In the genomic region with DNA sequence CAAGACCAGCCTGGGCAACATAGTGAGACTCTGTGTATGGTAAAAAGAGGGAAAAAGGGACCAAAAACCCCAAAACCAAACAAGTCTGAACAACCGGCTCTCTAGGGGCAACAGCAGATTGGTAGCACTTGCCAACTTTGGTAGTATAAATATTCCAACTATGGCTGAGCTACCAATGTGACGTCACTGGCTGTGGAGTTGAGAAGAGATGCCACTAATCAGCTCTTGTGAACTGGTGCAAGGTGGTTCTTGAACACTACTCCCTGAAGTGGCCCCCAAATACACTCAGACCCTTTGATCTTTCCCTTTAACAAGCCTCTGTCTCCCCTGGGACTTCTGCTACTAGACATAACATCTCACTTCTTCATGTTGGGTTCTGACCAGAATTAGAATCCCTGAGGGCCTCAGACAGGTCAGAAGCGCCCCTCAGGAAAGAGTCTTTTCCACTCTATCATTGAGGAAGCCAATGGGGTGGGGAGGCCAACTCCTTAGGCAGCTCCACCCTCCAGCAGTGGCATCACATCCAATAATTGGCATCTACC, we compare ENCODE assay signal across 1 cellular context.
A peak's percentile ranks its signal among the peaks of the same experiment; 100 is the strongest.
TF ChIP-seq lines count a peak whose summit lies in the region.

No MANE protein-coding gene starts in this region.

TF ChIP-seq in GM12878, 131 proteins besides CTCF, POLR2A, EP300 and RAD21:
- TF ChIP-seq NR2C2 (IDR thresholded peaks at IDR 0.05; ENCODE audit: borderline replicate concordance, control insufficient read depth, insufficient read length, low read depth) (no peak), RB1 (IDR thresholded peaks at IDR 0.05; ENCODE audit: borderline replicate concordance) (no peak), BCL11A (IDR thresholded peaks at IDR 0.05; ENCODE audit: low read depth, low read length) (peak; percentile 25; the same call in 1 of the 2 replicates), DPF2 (IDR thresholded peaks at IDR 0.05) (no peak), SIX5 (IDR thresholded peaks at IDR 0.05; ENCODE audit: low read depth, low read length, severe bottlenecking) (no peak), ZNF622 (IDR thresholded peaks at IDR 0.05) (no peak), BRCA1 (IDR thresholded peaks at IDR 0.05; ENCODE audit: low read depth, low read length) (no peak), TAF1 (IDR thresholded peaks at IDR 0.05; ENCODE audit: borderline replicate concordance, low read depth, low read length) (no peak), SMAD1 (IDR thresholded peaks at IDR 0.05; ENCODE audit: low read depth, partially characterized antibody) (no peak), YBX1 (IDR thresholded peaks at IDR 0.05) (no peak), SREBF1 (IDR thresholded peaks at IDR 0.05; ENCODE audit: low read length) (no peak), CBX3 (IDR thresholded peaks at IDR 0.05; ENCODE audit: borderline replicate concordance, low read depth) (no peak), EZH2 (IDR thresholded peaks at IDR 0.05; ENCODE audit: borderline replicate concordance, control insufficient read depth, low read depth, low read length) (no peak), MEF2B (IDR thresholded peaks at IDR 0.05; ENCODE audit: partially characterized antibody, poor library complexity, severe bottlenecking) (peak; percentile 91), ATF7 (IDR thresholded peaks at IDR 0.05; ENCODE audit: low read depth) (peak; percentile 84), CREB1 (IDR thresholded peaks at IDR 0.05; ENCODE audit: low read depth) (no peak), TCF12 (IDR thresholded peaks at IDR 0.05; ENCODE audit: low read depth, low read length) (no peak), SRF (IDR thresholded peaks at IDR 0.05; ENCODE audit: low read depth in 2 of 2, low read length in 2 of 2) (no peak), MYC (IDR thresholded peaks at IDR 0.05; ENCODE audit: insufficient read depth, insufficient read length, insufficient replicate concordance, low read length, severe bottlenecking) (no peak), RAD51 (IDR thresholded peaks at IDR 0.05) (no peak), HDGF (IDR thresholded peaks at IDR 0.05) (no peak), ETV6 (conservative IDR thresholded peaks at IDR 0.05 in 1 of 2, IDR thresholded peaks at IDR 0.05 in 1 of 2; ENCODE audit: borderline replicate concordance in 1 of 2, low read depth in 1 of 2) (no peak), MTA3 (IDR thresholded peaks at IDR 0.05; ENCODE audit: borderline replicate concordance, low read length) (no peak), NBN (IDR thresholded peaks at IDR 0.05) (peak; percentile 56; the same call in 1 of the 2 replicates), ZSCAN29 (IDR thresholded peaks at IDR 0.05) (no peak), TCF7 (IDR thresholded peaks at IDR 0.05; ENCODE audit: borderline replicate concordance) (0 out of 2 replicates have a peak, but pooled peaks have one; percentile 31), FOXM1 (IDR thresholded peaks at IDR 0.05; ENCODE audit: low read depth, low read length) (no peak), SMARCA5 (IDR thresholded peaks at IDR 0.05) (no peak), MTA2 (IDR thresholded peaks at IDR 0.05; ENCODE audit: low read depth) (peak; percentile 68), FOXK2 (IDR thresholded peaks at IDR 0.05) (no peak)
- TF ChIP-seq, protein P1, sequence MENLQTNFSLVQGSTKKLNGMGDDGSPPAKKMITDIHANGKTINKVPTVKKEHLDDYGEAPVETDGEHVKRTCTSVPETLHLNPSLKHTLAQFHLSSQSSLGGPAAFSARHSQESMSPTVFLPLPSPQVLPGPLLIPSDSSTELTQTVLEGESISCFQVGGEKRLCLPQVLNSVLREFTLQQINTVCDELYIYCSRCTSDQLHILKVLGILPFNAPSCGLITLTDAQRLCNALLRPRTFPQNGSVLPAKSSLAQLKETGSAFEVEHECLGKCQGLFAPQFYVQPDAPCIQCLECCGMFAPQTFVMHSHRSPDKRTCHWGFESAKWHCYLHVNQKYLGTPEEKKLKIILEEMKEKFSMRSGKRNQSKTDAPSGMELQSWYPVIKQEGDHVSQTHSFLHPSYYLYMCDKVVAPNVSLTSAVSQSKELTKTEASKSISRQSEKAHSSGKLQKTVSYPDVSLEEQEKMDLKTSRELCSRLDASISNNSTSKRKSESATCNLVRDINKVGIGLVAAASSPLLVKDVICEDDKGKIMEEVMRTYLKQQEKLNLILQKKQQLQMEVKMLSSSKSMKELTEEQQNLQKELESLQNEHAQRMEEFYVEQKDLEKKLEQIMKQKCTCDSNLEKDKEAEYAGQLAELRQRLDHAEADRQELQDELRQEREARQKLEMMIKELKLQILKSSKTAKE (IDR thresholded peaks at IDR 0.05; ENCODE audit: low read depth, poor library complexity, severe bottlenecking), result peak; percentile 76
- TF ChIP-seq, protein P2, sequence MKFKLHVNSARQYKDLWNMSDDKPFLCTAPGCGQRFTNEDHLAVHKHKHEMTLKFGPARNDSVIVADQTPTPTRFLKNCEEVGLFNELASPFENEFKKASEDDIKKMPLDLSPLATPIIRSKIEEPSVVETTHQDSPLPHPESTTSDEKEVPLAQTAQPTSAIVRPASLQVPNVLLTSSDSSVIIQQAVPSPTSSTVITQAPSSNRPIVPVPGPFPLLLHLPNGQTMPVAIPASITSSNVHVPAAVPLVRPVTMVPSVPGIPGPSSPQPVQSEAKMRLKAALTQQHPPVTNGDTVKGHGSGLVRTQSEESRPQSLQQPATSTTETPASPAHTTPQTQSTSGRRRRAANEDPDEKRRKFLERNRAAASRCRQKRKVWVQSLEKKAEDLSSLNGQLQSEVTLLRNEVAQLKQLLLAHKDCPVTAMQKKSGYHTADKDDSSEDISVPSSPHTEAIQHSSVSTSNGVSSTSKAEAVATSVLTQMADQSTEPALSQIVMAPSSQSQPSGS (IDR thresholded peaks at IDR 0.05; ENCODE audit: low read length), result no peak
- TF ChIP-seq, protein P3, sequence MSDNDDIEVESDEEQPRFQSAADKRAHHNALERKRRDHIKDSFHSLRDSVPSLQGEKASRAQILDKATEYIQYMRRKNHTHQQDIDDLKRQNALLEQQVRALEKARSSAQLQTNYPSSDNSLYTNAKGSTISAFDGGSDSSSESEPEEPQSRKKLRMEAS (IDR thresholded peaks at IDR 0.05; ENCODE audit: low read depth, low read length), result no peak
- TF ChIP-seq, protein P4, sequence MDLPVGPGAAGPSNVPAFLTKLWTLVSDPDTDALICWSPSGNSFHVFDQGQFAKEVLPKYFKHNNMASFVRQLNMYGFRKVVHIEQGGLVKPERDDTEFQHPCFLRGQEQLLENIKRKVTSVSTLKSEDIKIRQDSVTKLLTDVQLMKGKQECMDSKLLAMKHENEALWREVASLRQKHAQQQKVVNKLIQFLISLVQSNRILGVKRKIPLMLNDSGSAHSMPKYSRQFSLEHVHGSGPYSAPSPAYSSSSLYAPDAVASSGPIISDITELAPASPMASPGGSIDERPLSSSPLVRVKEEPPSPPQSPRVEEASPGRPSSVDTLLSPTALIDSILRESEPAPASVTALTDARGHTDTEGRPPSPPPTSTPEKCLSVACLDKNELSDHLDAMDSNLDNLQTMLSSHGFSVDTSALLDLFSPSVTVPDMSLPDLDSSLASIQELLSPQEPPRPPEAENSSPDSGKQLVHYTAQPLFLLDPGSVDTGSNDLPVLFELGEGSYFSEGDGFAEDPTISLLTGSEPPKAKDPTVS (IDR thresholded peaks at IDR 0.05; ENCODE audit: low read depth, low read length), result no peak
- TF ChIP-seq, protein P5, sequence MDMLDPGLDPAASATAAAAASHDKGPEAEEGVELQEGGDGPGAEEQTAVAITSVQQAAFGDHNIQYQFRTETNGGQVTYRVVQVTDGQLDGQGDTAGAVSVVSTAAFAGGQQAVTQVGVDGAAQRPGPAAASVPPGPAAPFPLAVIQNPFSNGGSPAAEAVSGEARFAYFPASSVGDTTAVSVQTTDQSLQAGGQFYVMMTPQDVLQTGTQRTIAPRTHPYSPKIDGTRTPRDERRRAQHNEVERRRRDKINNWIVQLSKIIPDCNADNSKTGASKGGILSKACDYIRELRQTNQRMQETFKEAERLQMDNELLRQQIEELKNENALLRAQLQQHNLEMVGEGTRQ (IDR thresholded peaks at IDR 0.05; ENCODE audit: borderline replicate concordance, low read depth, low read length), result no peak
- TF ChIP-seq, protein P6, sequence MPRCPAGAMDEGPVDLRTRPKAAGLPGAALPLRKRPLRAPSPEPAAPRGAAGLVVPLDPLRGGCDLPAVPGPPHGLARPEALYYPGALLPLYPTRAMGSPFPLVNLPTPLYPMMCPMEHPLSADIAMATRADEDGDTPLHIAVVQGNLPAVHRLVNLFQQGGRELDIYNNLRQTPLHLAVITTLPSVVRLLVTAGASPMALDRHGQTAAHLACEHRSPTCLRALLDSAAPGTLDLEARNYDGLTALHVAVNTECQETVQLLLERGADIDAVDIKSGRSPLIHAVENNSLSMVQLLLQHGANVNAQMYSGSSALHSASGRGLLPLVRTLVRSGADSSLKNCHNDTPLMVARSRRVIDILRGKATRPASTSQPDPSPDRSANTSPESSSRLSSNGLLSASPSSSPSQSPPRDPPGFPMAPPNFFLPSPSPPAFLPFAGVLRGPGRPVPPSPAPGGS (IDR thresholded peaks at IDR 0.05; ENCODE audit: borderline replicate concordance, insufficient read depth, low read depth, low read length, poor library complexity, severe bottlenecking), result no peak
